ENCODE assay signal across 32 cellular contexts in genomic region chr15:85875756-85876155, GRCh38.
DNase-seq lines count a peak whose midpoint lies in the region; ATAC-seq and TF ChIP-seq lines count a peak whose summit lies in the region.
"Had no signal": no experiment of that assay in that cellular context is flagged by ENCODE, and none has a peak within 500 bp of the region (broad histone marks: within the 10 kb centered on the region; RNA-seq: fewer than 3 reads in every experiment).

No MANE protein-coding gene starts in this region.

- peak; percentile 63 to 69 for DNase-seq in NCI-H526 (lab: John Stamatoyannopoulos, UW)
- DNase-seq in NCI-H526 treated with DMSO at 0.1 percent for 48 hours (lab: John Stamatoyannopoulos, UW) = peak; percentile 39
- DNase-seq in left lung = no peak
- no peak for DNase-seq in activated naive CD4-positive, alpha-beta T cell treated with Interleukin-2 at 50 U/mL for 16 hours
- no peak for DNase-seq in SK-N-SH
- no peak for DNase-seq in CD8-positive, alpha-beta memory T cell
- DNase-seq: 8988T; ACHN; AML-193; BE2C; C1 segment of cervical spinal cord; Caco-2; Calu3; CD4-positive, alpha-beta memory T cell; CD4-positive, alpha-beta T cell; CD4-positive, CD25-positive, alpha-beta regulatory T cell; CD8-positive, alpha-beta T cell; COR-L47; DMS 273 treated with DMSO at 0.1 percent for 48 hours; DMS153; DMS53; DMS79; DMS79 treated with DMSO at 0.1 percent for 48 hours; DND-41; EL had no signal

- WGBS in SK-N-SH (ENCODE audit: low lambda C conversion rate) = 66% methylated on average over 2 of the region's 2 CpGs

- H3K36me3 ChIP-seq in left lung (no peaks in the 10 kb centered on the region), SK-N-SH (replicated peaks in 1 of 2; ENCODE audit: control insufficient read depth in 1 of 2, insufficient read depth in 2 of 2, low read length in 1 of 2) (no peaks in the 10 kb centered on the region)
- no peaks in the 10 kb centered on the region for H3K36me3 ChIP-seq in CD8-positive, alpha-beta memory T cell (ENCODE audit: insufficient read depth, low read length)
- H3K36me3 ChIP-seq: BE2C; BLaER1; BLaER1 treated with 17β-estradiol and CSF1 and Interleukin-3, amounts not matched to agents 10 nM and 100 nM had no signal

- H4K20me1 ChIP-seq in SK-N-SH (ENCODE audit: insufficient read depth) = no peaks in the 10 kb centered on the region
- H4K20me1 ChIP-seq: BLaER1; BLaER1 treated with 17β-estradiol and CSF1 and Interleukin-3, amounts not matched to agents 10 nM and 100 nM had no signal

- H3K36me3 Mint-ChIP-seq in CD8-positive, alpha-beta memory T cell = peaks cover 0 to 2% (median 0%) of the 10 kb centered on the region in 3 donors
- H3K36me3 Mint-ChIP-seq: CD14-positive monocyte; CD4-positive, alpha-beta memory T cell; CD4-positive, CD25-positive, alpha-beta regulatory T cell; CD8-positive, alpha-beta T cell had no signal

- CTCF ChIA-PET in SK-N-SH (lab: Yijun Ruan, JAX) = interaction anchor here (4.1 kb wide), 1 partner anchor 11 kb away, joined by 24 read pairs; no protein-coding TSS in a partner anchor
- CTCF ChIA-PET in CD8-positive, alpha-beta memory T cell (lab: Charles Lee) = no interaction called here

- no peak for TF ChIP-seq RAD21 in SK-N-SH (IDR thresholded peaks at IDR 0.05; ENCODE audit: low read length)

- peak; percentile 90 for ATAC-seq in left lung
- ATAC-seq: A549; CD8-positive, alpha-beta T cell had no signal

- no peak for TF ChIP-seq EP300 in SK-N-SH (IDR thresholded peaks at IDR 0.05; ENCODE audit: borderline replicate concordance in 1 of 2, low read depth in 1 of 2, low read length in 1 of 2)

- no peaks in the 10 kb centered on the region for H3K9me3 ChIP-seq in left lung
- no peaks in the 10 kb centered on the region for H3K9me3 ChIP-seq in SK-N-SH
- no peaks in the 10 kb centered on the region for H3K9me3 ChIP-seq in CD8-positive, alpha-beta memory T cell (ENCODE audit: low read length)
- H3K9me3 ChIP-seq: A549; BE2C; BLaER1; BLaER1 treated with 17β-estradiol and CSF1 and Interleukin-3, amounts not matched to agents 10 nM and 100 nM; Caco-2 had no signal

- H2AFZ ChIP-seq in SK-N-SH (ENCODE audit: low read depth) = no peak overlapping the region

- no peaks in the 10 kb centered on the region for H3K4me1 ChIP-seq in left lung
- no peaks in the 10 kb centered on the region; a peak in 1 of 4 replicates for H3K4me1 ChIP-seq in SK-N-SH (ENCODE audit: control insufficient read depth in 1 of 2, insufficient read depth in 2 of 2, low read depth in 1 of 2, low read length in 1 of 2)
- no peaks in the 10 kb centered on the region for H3K4me1 ChIP-seq in CD8-positive, alpha-beta memory T cell (ENCODE audit: insufficient read depth, low read length)
- H3K4me1 ChIP-seq: A549; BE2C; BLaER1; BLaER1 treated with 17β-estradiol and CSF1 and Interleukin-3, amounts not matched to agents 10 nM and 100 nM; Caco-2 had no signal

- H3K9me3 Mint-ChIP-seq in CD8-positive, alpha-beta memory T cell = no peaks in the 10 kb centered on the region
- H3K9me3 Mint-ChIP-seq: CD14-positive monocyte; CD4-positive, alpha-beta memory T cell; CD4-positive, alpha-beta T cell; CD4-positive, CD25-positive, alpha-beta regulatory T cell; CD8-positive, alpha-beta T cell had no signal

- peaks cover 0 to 67% of the 10 kb centered on the region in 2 donors for H3K27me3 ChIP-seq in left lung
- no peaks in the 10 kb centered on the region for H3K27me3 ChIP-seq in SK-N-SH (ENCODE audit: insufficient read depth)
- peaks cover 5% of the 10 kb centered on the region for H3K27me3 ChIP-seq in CD8-positive, alpha-beta memory T cell (ENCODE audit: insufficient read depth, low read length, poor library complexity, severe bottlenecking)
- H3K27me3 ChIP-seq: BLaER1; BLaER1 treated with 17β-estradiol and CSF1 and Interleukin-3, amounts not matched to agents 10 nM and 100 nM had no signal

- no peak overlapping the region for H3K27ac Mint-ChIP-seq in CD8-positive, alpha-beta memory T cell
- H3K27ac Mint-ChIP-seq: B cell; CD14-positive monocyte; CD4-positive, alpha-beta memory T cell; CD4-positive, alpha-beta T cell; CD4-positive, CD25-positive, alpha-beta regulatory T cell; CD8-positive, alpha-beta T cell had no signal

- intact Hi-C loops in left lung (cut with DNase I) = no loop called here

- H3K4me1 Mint-ChIP-seq in CD8-positive, alpha-beta memory T cell = no peaks in the 10 kb centered on the region
- H3K4me1 Mint-ChIP-seq: B cell; CD14-positive monocyte; CD4-positive, CD25-positive, alpha-beta regulatory T cell had no signal

- H3K79me2 ChIP-seq in SK-N-SH (ENCODE audit: insufficient read depth) = no peaks in the 10 kb centered on the region

- peaks cover 36 to 72% of the 10 kb centered on the region in 2 donors for H3K27me3 Mint-ChIP-seq in CD8-positive, alpha-beta memory T cell

- H3K27ac ChIP-seq in left lung (no peak overlapping the region), SK-N-SH (ENCODE audit: low read depth in 2 of 2, low read length in 1 of 2) (no peak overlapping the region)
- no peak overlapping the region for H3K27ac ChIP-seq in CD8-positive, alpha-beta memory T cell (ENCODE audit: low read depth, low read length)
- H3K27ac ChIP-seq: 22Rv1; A549; BLaER1; BLaER1 treated with 17β-estradiol and CSF1 and Interleukin-3, amounts not matched to agents 10 nM and 100 nM; C4-2B had no signal

- POLR2A ChIA-PET in SK-N-SH (lab: Yijun Ruan, JAX) = no interaction called here
- POLR2A ChIA-PET in CD8-positive, alpha-beta memory T cell (lab: Charles Lee) = no interaction called here

- no peaks in the 10 kb centered on the region for H3K9me2 ChIP-seq in SK-N-SH

- H3K4me2 ChIP-seq in SK-N-SH = no peak overlapping the region
- H3K4me2 ChIP-seq: A549; BLaER1; BLaER1 treated with 17β-estradiol and CSF1 and Interleukin-3, amounts not matched to agents 10 nM and 100 nM had no signal

- no peak overlapping the region for H3K4me3 ChIP-seq in left lung
- H3K4me3 ChIP-seq in SK-N-SH (ENCODE audit: low read depth in 2 of 2, low read length in 1 of 2) = no peak overlapping the region
- H3K4me3 ChIP-seq in CD8-positive, alpha-beta memory T cell (ENCODE audit: low read length) = no peak overlapping the region
- H3K4me3 ChIP-seq: A549; BLaER1; BLaER1 treated with 17β-estradiol and CSF1 and Interleukin-3, amounts not matched to agents 10 nM and 100 nM had no signal

- no peak for TF ChIP-seq CTCF in left lung (IDR thresholded peaks at IDR 0.05)
- TF ChIP-seq CTCF in SK-N-SH (IDR thresholded peaks at IDR 0.05) = no peak

- H3K4me3 Mint-ChIP-seq in CD8-positive, alpha-beta memory T cell = no peak overlapping the region
- H3K4me3 Mint-ChIP-seq: B cell; CD4-positive, alpha-beta memory T cell; CD4-positive, alpha-beta T cell; CD4-positive, CD25-positive, alpha-beta regulatory T cell; CD8-positive, alpha-beta T cell had no signal

- no peaks in the 10 kb centered on the region for H3F3A ChIP-seq in SK-N-SH (replicated peaks; ENCODE audit: insufficient read depth)

- no peak overlapping the region for H3K9ac ChIP-seq in SK-N-SH
- H3K9ac ChIP-seq: BLaER1; BLaER1 treated with 17β-estradiol and CSF1 and Interleukin-3, amounts not matched to agents 10 nM and 100 nM had no signal

TF ChIP-seq in SK-N-SH, 30 proteins besides CTCF, POLR2A, EP300 and RAD21:
- TF ChIP-seq PBX3 (IDR thresholded peaks at IDR 0.05) (no peak), FOXJ3 (CRISPR knock-in tag; IDR thresholded peaks at IDR 0.05) (no peak), SMC3 (IDR thresholded peaks at IDR 0.05; ENCODE audit: low read depth, low read length) (no peak), NFIC (IDR thresholded peaks at IDR 0.05; ENCODE audit: borderline replicate concordance) (no peak), USF2 (IDR thresholded peaks at IDR 0.05; ENCODE audit: borderline replicate concordance, low read depth, low read length) (no peak)
- TF ChIP-seq, protein P1, sequence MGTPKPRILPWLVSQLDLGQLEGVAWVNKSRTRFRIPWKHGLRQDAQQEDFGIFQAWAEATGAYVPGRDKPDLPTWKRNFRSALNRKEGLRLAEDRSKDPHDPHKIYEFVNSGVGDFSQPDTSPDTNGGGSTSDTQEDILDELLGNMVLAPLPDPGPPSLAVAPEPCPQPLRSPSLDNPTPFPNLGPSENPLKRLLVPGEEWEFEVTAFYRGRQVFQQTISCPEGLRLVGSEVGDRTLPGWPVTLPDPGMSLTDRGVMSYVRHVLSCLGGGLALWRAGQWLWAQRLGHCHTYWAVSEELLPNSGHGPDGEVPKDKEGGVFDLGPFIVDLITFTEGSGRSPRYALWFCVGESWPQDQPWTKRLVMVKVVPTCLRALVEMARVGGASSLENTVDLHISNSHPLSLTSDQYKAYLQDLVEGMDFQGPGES (IDR thresholded peaks at IDR 0.05; ENCODE audit: low read depth, low read length) = no peak

Comparison
In these comparisons a context has a peak if more than half of its experiments do, and no peak if none do; other contexts are left out.
1. DNase-seq: peak in NCI-H526 (2 of 2) and NCI-H526 treated with DMSO at 0.1 percent for 48 hours (single experiment); none in left lung (0 of 2), activated naive CD4-positive, alpha-beta T cell treated with Interleukin-2 at 50 U/mL for 16 hours (single experiment), SK-N-SH (single experiment) and CD8-positive, alpha-beta memory T cell (0 of 5).